Comparison of ENCODE assay signal across 8 cellular contexts in genomic region chr2:85353876-85354285, GRCh38. TPM values are rescaled to one million over a fixed set of nuclear protein-coding genes. Genes with fewer than 3 reads are reported as not detected.
DNase-seq lines count a peak whose midpoint lies in the region; ATAC-seq lines count a peak whose summit lies in the region.

No MANE protein-coding gene starts in this region.

- H3K4me3 ChIP-seq in ACC112 (ENCODE audit: low read depth, low read length) (peak overlapping the region; percentile 90), trophoblast cell (ENCODE audit: low read depth, low read length) (peak overlapping the region; percentile 63)
- peak overlapping the region; percentile 82 for H3K4me3 ChIP-seq in Jurkat, Clone E6-1 (ENCODE audit: low read length)

- H3K36me3 ChIP-seq in ACC112 (ENCODE audit: insufficient read depth, low read length) (peaks cover 12% of the 10 kb centered on the region; the same call in 1 of the 2 replicates), trophoblast cell (ENCODE audit: control insufficient read depth in 1 of 2, insufficient read depth in 2 of 2, low read length in 2 of 2) (peaks cover 17 to 34% of the 10 kb centered on the region in 2 experiments)

- no peak overlapping the region for H3K23ac ChIP-seq in trophoblast cell (ENCODE audit: low read length)

- H3K4me2 ChIP-seq in trophoblast cell (ENCODE audit: low read length): peak overlapping the region; percentile 92

- peaks cover 27% of the 10 kb centered on the region for H3K4me1 ChIP-seq in ACC112 (ENCODE audit: control insufficient read depth, insufficient read depth, low read length, unreplicated experiment)
- H3K4me1 ChIP-seq in trophoblast cell (ENCODE audit: control insufficient read depth in 1 of 2, insufficient read depth in 2 of 2, low read length in 2 of 2): peaks cover 0 to 4% of the 10 kb centered on the region in 2 experiments

- DNase-seq in Jurkat, Clone E6-1 (ENCODE audit: low read depth, low spot score): no peak
- DNase-seq in activated effector memory CD4-positive, alpha-beta T cell treated with anti-CD3 and anti-CD28 coated beads, Interleukin-2, amount 50 U/mL, for 16 hours: peak; percentile 72
- DNase-seq in Right ventricle myocardium superior: peak; percentile 70
- DNase-seq in trophoblast cell: peak in 1 of 2 donors; percentile 18
- no peak for DNase-seq in UCSD-AML1 (lab: John Stamatoyannopoulos, UW; ENCODE audit: unreplicated experiment)
- DNase-seq in stimulated activated naive CD4-positive, alpha-beta T cell treated with Interleukin-2 at 50 U/mL for 16 hours (lab: John Stamatoyannopoulos, UW): no peak

- H4K8ac ChIP-seq in trophoblast cell (ENCODE audit: low read depth, low read length): peak overlapping the region; percentile 47

- peak overlapping the region; percentile 59 for H2AFZ ChIP-seq in ACC112 (ENCODE audit: low read length, unreplicated experiment)
- H2AFZ ChIP-seq in trophoblast cell (ENCODE audit: insufficient read depth, low read length, poor library complexity): peak overlapping the region; percentile 54

- H3K79me2 ChIP-seq in ACC112 (ENCODE audit: control insufficient read depth, insufficient read depth, low read length, unreplicated experiment) (peaks cover 25% of the 10 kb centered on the region), trophoblast cell (ENCODE audit: control insufficient read depth, insufficient read depth, low read length, poor library complexity) (peaks cover 2% of the 10 kb centered on the region)

- no peaks in the 10 kb centered on the region for H3K9me3 ChIP-seq in trophoblast cell (ENCODE audit: insufficient read depth, low read depth, low read length)

- H2AK5ac ChIP-seq in trophoblast cell (ENCODE audit: low read length): no peak overlapping the region

- peaks cover 2% of the 10 kb centered on the region for H3K79me1 ChIP-seq in trophoblast cell (ENCODE audit: low read length)

- H4K91ac ChIP-seq in trophoblast cell (ENCODE audit: low read depth, low read length): peak overlapping the region; percentile 28

- H3K4ac ChIP-seq in trophoblast cell (ENCODE audit: low read depth, low read length): peak overlapping the region; percentile 5

- intact Hi-C loops in Right ventricle myocardium superior (cut with DNase I): no loop called here

- no peak overlapping the region; the same call in 1 of the 2 replicates for H3K27ac ChIP-seq in ACC112 (ENCODE audit: low read depth, low read length)
- H3K27ac ChIP-seq in trophoblast cell (ENCODE audit: low read depth, low read length): peak overlapping the region; percentile 24

- peak overlapping the region; percentile 31 for H3K18ac ChIP-seq in trophoblast cell (ENCODE audit: low read length)

- H3K27me3 ChIP-seq in ACC112 (ENCODE audit: insufficient read depth, low read length) (no peaks in the 10 kb centered on the region), trophoblast cell (ENCODE audit: insufficient read depth, low read length) (no peaks in the 10 kb centered on the region)

- H2BK12ac ChIP-seq in trophoblast cell (ENCODE audit: low read length): no peak overlapping the region

- peak overlapping the region; percentile 22 for H3K14ac ChIP-seq in trophoblast cell (ENCODE audit: low read length)

- H2BK120ac ChIP-seq in trophoblast cell (ENCODE audit: insufficient read depth, low read length, poor library complexity): no peak overlapping the region

- peak overlapping the region; percentile 81 for H3K9ac ChIP-seq in trophoblast cell (ENCODE audit: low read length)

- WGBS in trophoblast cell (ENCODE audit: extremely low coverage, insufficient coverage, insufficient read length): no CpG with 5 or more reads among the region's 16 CpGs

- H2BK5ac ChIP-seq in trophoblast cell (ENCODE audit: low read depth, low read length, poor library complexity): peak overlapping the region; percentile 29

- H4K12ac ChIP-seq in trophoblast cell (ENCODE audit: low read depth, low read length): peak overlapping the region; percentile 25

- ATAC-seq in GM18907 (IDR thresholded peaks at IDR 0.05; ENCODE audit: unreplicated experiment): peak; percentile 1
- ATAC-seq in Right ventricle myocardium superior (ENCODE audit: poor library complexity): peak; percentile 68

RNA-seq across cellular contexts. Expression of gene RETSAT, which starts 0.4 kb away (rescaled TPM):
- 29.8 TPM for polyA plus RNA-seq in Jurkat, Clone E6-1 (2012; ENCODE audit: insufficient read depth, insufficient read length)
- total RNA-seq in Right ventricle myocardium superior: 39.8 TPM
- polyA plus RNA-seq in trophoblast cell (2013): 19.1 and 20.6 TPM in 2 replicates

RNA-seq across cellular contexts. Expression of gene ELMOD3, which starts 0.7 kb away (rescaled TPM):
- polyA plus RNA-seq in Jurkat, Clone E6-1 (2012; ENCODE audit: insufficient read depth, insufficient read length): 22.4 TPM
- total RNA-seq in Right ventricle myocardium superior: 9.0 TPM
- polyA plus RNA-seq in trophoblast cell (2013): 8.5 and 9.9 TPM in 2 replicates

RNA-seq across cellular contexts. Expression of gene TGOLN2, which starts 26.1 kb away (rescaled TPM):
- 36.3 TPM for polyA plus RNA-seq in Jurkat, Clone E6-1 (2012; ENCODE audit: insufficient read depth, insufficient read length)
- total RNA-seq in Right ventricle myocardium superior: 59.9 TPM
- 45.9 and 46.2 TPM in 2 replicates for polyA plus RNA-seq in trophoblast cell (2013)

RNA-seq across cellular contexts. Expression of gene CAPG, which starts 56.3 kb away (rescaled TPM):
- 469 TPM for polyA plus RNA-seq in Jurkat, Clone E6-1 (2012; ENCODE audit: insufficient read depth, insufficient read length)
- 3.4 TPM for total RNA-seq in Right ventricle myocardium superior
- 242 and 243 TPM in 2 replicates for polyA plus RNA-seq in trophoblast cell (2013)

Comparison
In these comparisons a context has a peak if more than half of its experiments do, and no peak if none do; other contexts are left out.
1. DNase-seq: peak in activated effector memory CD4-positive, alpha-beta T cell treated with anti-CD3 and anti-CD28 coated beads, Interleukin-2, amount 50 U/mL, for 16 hours (single experiment) and Right ventricle myocardium superior (single experiment); none in Jurkat, Clone E6-1 (single experiment), UCSD-AML1 (single experiment) and stimulated activated naive CD4-positive, alpha-beta T cell treated with Interleukin-2 at 50 U/mL for 16 hours (single experiment).
2. Peak in every context shown above with its lines, with median percentiles within 50 percentile points of each other: H3K4me3 ChIP-seq.